In genomic region chr1:111503585-111504060, GRCh38 we compare ENCODE assay signal across 1 cellular context.
TF ChIP-seq lines count a peak whose summit lies in the region.

TSS of gene ADORA3 (minus strand) at chr1:111503633. CDS start at chr1:111503354, 279 bp downstream.
TSS of gene TMIGD3 (minus strand) at chr1:111503633. CDS start at chr1:111503354, 279 bp downstream.

TF ChIP-seq in K562, 482 proteins besides CTCF, POLR2A, EP300 and RAD21 (continued from another document and continues in another):
- TF ChIP-seq ETS1 (conservative IDR thresholded peaks at IDR 0.05; ENCODE audit: control insufficient read depth, low read depth, low read length) = no peak
- peak in 1 of 2 experiments; percentile 84; a peak in 2 of 4 replicates for TF ChIP-seq TEAD1 (CRISPR knock-in tag; IDR thresholded peaks at IDR 0.05)
- TF ChIP-seq ZBTB1 (CRISPR knock-in tag; IDR thresholded peaks at IDR 0.05; ENCODE audit: borderline replicate concordance, low read depth) = no peak
- TF ChIP-seq ZNF707 (CRISPR knock-in tag; conservative IDR thresholded peaks at IDR 0.05) = no peak
- peak; percentile 60; the same call in 1 of the 2 replicates for TF ChIP-seq NFXL1 (CRISPR knock-in tag; IDR thresholded peaks at IDR 0.05)
- TF ChIP-seq ZBTB26 (CRISPR knock-in tag; IDR thresholded peaks at IDR 0.05) = peak; percentile 80; the same call in 1 of the 2 replicates
- TF ChIP-seq DDX20 (tag; IDR thresholded peaks at IDR 0.05; ENCODE audit: low read depth) = peak; percentile 83
- no peak for TF ChIP-seq CREB3L1 (IDR thresholded peaks at IDR 0.05; ENCODE audit: borderline replicate concordance, low read depth)
- peak; percentile 94; the same call in 1 of the 2 replicates for TF ChIP-seq KLF6 (CRISPR knock-in tag; IDR thresholded peaks at IDR 0.05; ENCODE audit: borderline replicate concordance)
- no peak for TF ChIP-seq PHF20 (IDR thresholded peaks at IDR 0.05; ENCODE audit: partially characterized antibody)
- TF ChIP-seq CHD4 (IDR thresholded peaks at IDR 0.05; ENCODE audit: insufficient read depth, insufficient replicate concordance, low read depth, low read length, poor library complexity, severe bottlenecking) = peak; percentile 61
- TF ChIP-seq MAFK (IDR thresholded peaks at IDR 0.05; ENCODE audit: low read length) = peak; percentile 28; the same call in 1 of the 2 replicates
- TF ChIP-seq SAP30 (IDR thresholded peaks at IDR 0.05; ENCODE audit: borderline replicate concordance, insufficient read depth, low read depth, low read length, poor library complexity, severe bottlenecking) = no peak
- TF ChIP-seq ZNF561 (CRISPR knock-in tag; conservative IDR thresholded peaks at IDR 0.05) = peak; percentile 21; the same call in 1 of the 2 replicates
- TF ChIP-seq DIDO1 (tag; IDR thresholded peaks at IDR 0.05; ENCODE audit: low read depth) = 0 out of 2 replicates have a peak, but pooled peaks have one; percentile 33
- TF ChIP-seq E2F8 (IDR thresholded peaks at IDR 0.05; ENCODE audit: low read depth, partially characterized antibody) = no peak
- TF ChIP-seq SRF (CRISPR knock-in tag; IDR thresholded peaks at IDR 0.05) = no peak
- peak; percentile 41; the same call in 1 of the 2 replicates for TF ChIP-seq ZNF41 (CRISPR knock-in tag; conservative IDR thresholded peaks at IDR 0.05)
- peak; percentile 92; the same call in 1 of the 2 replicates for TF ChIP-seq ERF (CRISPR knock-in tag; IDR thresholded peaks at IDR 0.05)
- peak; percentile 84 for TF ChIP-seq ZNF311 (CRISPR knock-in tag; IDR thresholded peaks at IDR 0.05)
- peak; percentile 73 for TF ChIP-seq LCOR (CRISPR knock-in tag; IDR thresholded peaks at IDR 0.05)
- peak; percentile 49; the same call in 1 of the 2 replicates for TF ChIP-seq DPF2 (IDR thresholded peaks at IDR 0.05)
- no peak for TF ChIP-seq NR2C1 (IDR thresholded peaks at IDR 0.05)
- peak; percentile 48; the same call in 1 of the 2 replicates for TF ChIP-seq NR2C1 (tag; IDR thresholded peaks at IDR 0.05)
- no peak for TF ChIP-seq CEBPG (CRISPR knock-in tag; IDR thresholded peaks at IDR 0.05)
- peak; percentile 87 to 97 for TF ChIP-seq CEBPG (tag; conservative IDR thresholded peaks at IDR 0.05 in 1 of 2, IDR thresholded peaks at IDR 0.05 in 1 of 2)
- no peak for TF ChIP-seq CHAMP1 (IDR thresholded peaks at IDR 0.05)
- no peak for TF ChIP-seq ZKSCAN8 (CRISPR knock-in tag; IDR thresholded peaks at IDR 0.05)
- TF ChIP-seq ELF4 (CRISPR knock-in tag; IDR thresholded peaks at IDR 0.05) = peak; percentile 94
- peak; percentile 78 for TF ChIP-seq MAFG (tag; conservative IDR thresholded peaks at IDR 0.05)
- TF ChIP-seq ZNF79 (CRISPR knock-in tag; IDR thresholded peaks at IDR 0.05; ENCODE audit: low read depth) = peak; percentile 64; the same call in 1 of the 2 replicates
- TF ChIP-seq ETV1 (tag; conservative IDR thresholded peaks at IDR 0.05; ENCODE audit: low read depth) = peak; percentile 51
- TF ChIP-seq THRA (IDR thresholded peaks at IDR 0.05) = no peak
- no peak for TF ChIP-seq HINFP (tag; conservative IDR thresholded peaks at IDR 0.05; ENCODE audit: low read depth)
- no peak for TF ChIP-seq ZFP1 (CRISPR knock-in tag; IDR thresholded peaks at IDR 0.05)
- no peak for TF ChIP-seq BRCA1 (IDR thresholded peaks at IDR 0.05)
- TF ChIP-seq BRCA1 (CRISPR knock-in tag; IDR thresholded peaks at IDR 0.05) = no peak
- no peak for TF ChIP-seq ZNF124 (CRISPR knock-in tag; IDR thresholded peaks at IDR 0.05)
- peak; percentile 36; the same call in 1 of the 2 replicates for TF ChIP-seq ATF7 (IDR thresholded peaks at IDR 0.05)
- TF ChIP-seq OTX1 (CRISPR knock-in tag; IDR thresholded peaks at IDR 0.05) = peak; percentile 86
- peak; percentile 93 for TF ChIP-seq CEBPB (tag; IDR thresholded peaks at IDR 0.05)
- TF ChIP-seq ARID1B (IDR thresholded peaks at IDR 0.05) = 0 out of 2 replicates have a peak, but pooled peaks have one; percentile 33
- 0 out of 2 replicates have a peak, but pooled peaks have one; percentile 18 for TF ChIP-seq CXXC5 (CRISPR knock-in tag; IDR thresholded peaks at IDR 0.05)
- peak; percentile 92; the same call in 1 of the 2 replicates for TF ChIP-seq SPI1 (IDR thresholded peaks at IDR 0.05; ENCODE audit: borderline replicate concordance, low read depth, low read length)
- peak; percentile 66; the same call in 1 of the 2 replicates for TF ChIP-seq ATF3 (IDR thresholded peaks at IDR 0.05)
- TF ChIP-seq ATF3 (CRISPR knock-in tag; conservative IDR thresholded peaks at IDR 0.05) = no peak
- no peak for TF ChIP-seq NBN (IDR thresholded peaks at IDR 0.05; ENCODE audit: low read depth)
- no peak for TF ChIP-seq SRSF3 (IDR thresholded peaks at IDR 0.05; ENCODE audit: insufficient read depth, low read length)
- TF ChIP-seq PATZ1 (CRISPR knock-in tag; IDR thresholded peaks at IDR 0.05; ENCODE audit: borderline replicate concordance) = no peak
- peak; percentile 58; the same call in 1 of the 2 replicates for TF ChIP-seq ZNF175 (CRISPR knock-in tag; IDR thresholded peaks at IDR 0.05; ENCODE audit: low read depth)
- peak; percentile 55; the same call in 1 of the 2 replicates for TF ChIP-seq CREB3 (tag; conservative IDR thresholded peaks at IDR 0.05; ENCODE audit: low read depth)
